ENCODE assay signal across 4 cellular contexts in genomic region chrX:149946932-149947331, GRCh38. TPM values are rescaled to one million over a fixed set of nuclear protein-coding genes. Genes with fewer than 3 reads are reported as not detected.
"Had no signal": no experiment of that assay in that cellular context is flagged by ENCODE, and none has a peak within 500 bp of the region (broad histone marks: within the 10 kb centered on the region; RNA-seq: fewer than 3 reads in every experiment).

No MANE protein-coding gene starts in this region.

RNA-seq across cellular contexts. Expression of gene HSFX4, which starts 17.6 kb away (rescaled TPM):
- total RNA-seq: LHCN-M2, M059J, MCF 10A, NCI-H460 had no signal
